ENCODE assay signal across 8 cellular contexts in genomic region chr7:149872419-149873073, GRCh38. TPM values are rescaled to one million over a fixed set of nuclear protein-coding genes. Genes with fewer than 3 reads are reported as not detected.
DNase-seq lines count a peak whose midpoint lies in the region; ATAC-seq and TF ChIP-seq lines count a peak whose summit lies in the region.

No MANE protein-coding gene starts in this region.

- H3K9me3 ChIP-seq in Loucy (ENCODE audit: insufficient read depth, low read depth, low read length) (no peaks in the 10 kb centered on the region), duodenal mucosa (ENCODE audit: control insufficient read depth in 1 of 2, low read length in 2 of 2) (no peaks in the 10 kb centered on the region)

- ATAC-seq in left lobe of liver (peak; percentile 64), GM18519 (IDR thresholded peaks at IDR 0.05; ENCODE audit: low FRiP score, unreplicated experiment) (no peak)
- ATAC-seq in stimulated activated naive CD8-positive, alpha-beta T cell treated with anti-CD3 and anti-CD28 coated beads, Interleukin-15, Interleukin-2, amounts not matched to agents 100 U/mL and 50 U/mL, for 24 hours: no peak

- peaks cover 75% of the 10 kb centered on the region for H3K4me1 Mint-ChIP-seq in activated naive CD4-positive, alpha-beta T cell treated with anti-CD3 and anti-CD28 coated beads for 36 hours (ENCODE audit: low read depth)

- no peaks in the 10 kb centered on the region for H3K36me3 ChIP-seq in Loucy (ENCODE audit: insufficient read depth, low read length)
- peaks cover 0 to 3% of the 10 kb centered on the region in 2 donors for H3K36me3 ChIP-seq in duodenal mucosa (ENCODE audit: control insufficient read depth in 1 of 2, insufficient read depth in 2 of 2, low read length in 2 of 2)

- H4K20me1 ChIP-seq in Loucy (ENCODE audit: insufficient read depth, low read length, poor library complexity, severe bottlenecking): peaks cover 2% of the 10 kb centered on the region

- peak overlapping the region; percentile 5 for H3K27ac ChIP-seq in duodenal mucosa (ENCODE audit: low read depth, low read length)

- H3K4me1 ChIP-seq in Loucy (ENCODE audit: insufficient read depth, low read length, poor library complexity, severe bottlenecking): peaks cover 62% of the 10 kb centered on the region
- H3K4me1 ChIP-seq in duodenal mucosa (ENCODE audit: control insufficient read depth in 1 of 2, insufficient read depth in 2 of 2, low read length in 2 of 2): peaks cover 15 to 35% of the 10 kb centered on the region in 2 donors

- H3K9me2 ChIP-seq in Loucy (replicated peaks; ENCODE audit: low read depth, low read length): no peaks in the 10 kb centered on the region

- H3F3A ChIP-seq in Loucy (ENCODE audit: low read depth): peaks cover 6% of the 10 kb centered on the region

- H2AFZ ChIP-seq in Loucy (ENCODE audit: low read length): no peak overlapping the region

- peaks cover 17% of the 10 kb centered on the region; the same call in 1 of the 2 replicates for H3K79me2 ChIP-seq in Loucy (ENCODE audit: insufficient read depth, low read length)

- peak overlapping the region; percentile 72 for H3K9ac ChIP-seq in Loucy (ENCODE audit: low read depth, low read length, poor library complexity, severe bottlenecking)
- peak overlapping the region; percentile 62 to 74 for H3K9ac ChIP-seq in duodenal mucosa (ENCODE audit: low read depth in 1 of 2, low read length in 2 of 2)

- H3K9me3 Mint-ChIP-seq in activated naive CD4-positive, alpha-beta T cell treated with anti-CD3 and anti-CD28 coated beads for 36 hours: no peaks in the 10 kb centered on the region

- peak overlapping the region; percentile 83 for H3K4me3 Mint-ChIP-seq in activated naive CD4-positive, alpha-beta T cell treated with anti-CD3 and anti-CD28 coated beads for 36 hours

- no peaks in the 10 kb centered on the region for H3K27me3 Mint-ChIP-seq in activated naive CD4-positive, alpha-beta T cell treated with anti-CD3 and anti-CD28 coated beads for 36 hours (ENCODE audit: low read depth)

- H3K4me3 ChIP-seq in Loucy (ENCODE audit: low read length, poor library complexity, severe bottlenecking): peak overlapping the region; percentile 84
- H3K4me3 ChIP-seq in duodenal mucosa (ENCODE audit: low read depth in 1 of 2, low read length in 2 of 2): peak overlapping the region; percentile 76 to 83

- DNase-seq in activated naive CD4-positive, alpha-beta T cell treated with anti-CD3 and anti-CD28 coated beads for 36 hours: peak; percentile 62
- DNase-seq in activated naive CD4-positive, alpha-beta T cell (lab: John Stamatoyannopoulos, UW): no peak
- DNase-seq in SK-N-DZ (ENCODE audit: low spot score) (peak; percentile 86), left lobe of liver (ENCODE audit: low spot score) (peak; percentile 83)
- DNase-seq in stimulated activated naive CD8-positive, alpha-beta T cell treated with anti-CD3 and anti-CD28 coated beads, Interleukin-15, Interleukin-2, amounts not matched to agents 100 U/mL and 50 U/mL, for 24 hours: peak; percentile 59

- CTCF ChIA-PET in activated naive CD4-positive, alpha-beta T cell treated with anti-CD3 and anti-CD28 coated beads for 36 hours (lab: Charles Lee): interaction anchor here (1.3 to 2.2 kb wide), 4 partner anchors 10 to 29 kb away, joined by 4 to 12 read pairs (median 6); no protein-coding TSS in a partner anchor

- peaks cover 14% of the 10 kb centered on the region for H3K36me3 Mint-ChIP-seq in activated naive CD4-positive, alpha-beta T cell treated with anti-CD3 and anti-CD28 coated beads for 36 hours (ENCODE audit: low read depth)

- H3K4me2 ChIP-seq in Loucy (ENCODE audit: low read depth, low read length, poor library complexity, severe bottlenecking): peak overlapping the region; percentile 86

- H3K27me3 ChIP-seq in Loucy (ENCODE audit: insufficient read depth, low read length, poor library complexity, severe bottlenecking): no peaks in the 10 kb centered on the region
- no peaks in the 10 kb centered on the region for H3K27me3 ChIP-seq in duodenal mucosa (ENCODE audit: control insufficient read depth in 1 of 2, insufficient read depth in 2 of 2, low read length in 2 of 2)

- H3K27ac Mint-ChIP-seq in activated naive CD4-positive, alpha-beta T cell treated with anti-CD3 and anti-CD28 coated beads for 36 hours: peak overlapping the region; percentile 84

- intact Hi-C loops in activated naive CD4-positive, alpha-beta T cell treated with anti-CD3 and anti-CD28 coated beads for 36 hours (cut with micrococcal nuclease): loop anchor here (1.0 to 10.0 kb wide), 7 partner anchors 7 to 1212 kb away; partner anchors contain the start of genes AGAP3, FASTK, TMUB1 and ZNF862

- TF ChIP-seq CTCF in Loucy (conservative IDR thresholded peaks at IDR 0.05; ENCODE audit: low read length): no peak

RNA-seq across cellular contexts. Expression of gene ATP6V0E2, which starts 1.2 kb away (rescaled TPM):
- 10 to 100 TPM; 31.8 to 32.4 TPM for total RNA-seq in activated naive CD4-positive, alpha-beta T cell treated with anti-CD3 and anti-CD28 coated beads for 36 hours
- 106 and 127 TPM in 2 replicates for polyA plus RNA-seq in SK-N-DZ (2014; cell fraction: cytosol; rRNA removed)
- 101 and 119 TPM in 2 replicates for polyA plus RNA-seq in SK-N-DZ (2014; cell fraction: nucleus; rRNA removed)
- 99.4 TPM for total RNA-seq in left lobe of liver

RNA-seq across cellular contexts. Expression of gene ZNF862, which starts 34.4 kb away (rescaled TPM):
- total RNA-seq in activated naive CD4-positive, alpha-beta T cell treated with anti-CD3 and anti-CD28 coated beads for 36 hours: 10 to 100 TPM; 17.6 to 19.4 TPM
- polyA plus RNA-seq in SK-N-DZ (2014; cell fraction: cytosol; rRNA removed): 2.1 and 6.1 TPM in 2 replicates
- polyA plus RNA-seq in SK-N-DZ (2014; cell fraction: nucleus; rRNA removed): 4.3 and 10.7 TPM in 2 replicates
- 10.5 TPM for total RNA-seq in left lobe of liver

Comparison
In these comparisons a context has a peak if more than half of its experiments do, and no peak if none do; other contexts are left out.
1. DNase-seq: peak in activated naive CD4-positive, alpha-beta T cell treated with anti-CD3 and anti-CD28 coated beads for 36 hours (single experiment), SK-N-DZ (single experiment), left lobe of liver (single experiment) and stimulated activated naive CD8-positive, alpha-beta T cell treated with anti-CD3 and anti-CD28 coated beads, Interleukin-15, Interleukin-2, amounts not matched to agents 100 U/mL and 50 U/mL, for 24 hours (single experiment); none in activated naive CD4-positive, alpha-beta T cell (0 of 4).